Comparison of ENCODE assay signal across 12 cellular contexts in the genomic region with DNA sequence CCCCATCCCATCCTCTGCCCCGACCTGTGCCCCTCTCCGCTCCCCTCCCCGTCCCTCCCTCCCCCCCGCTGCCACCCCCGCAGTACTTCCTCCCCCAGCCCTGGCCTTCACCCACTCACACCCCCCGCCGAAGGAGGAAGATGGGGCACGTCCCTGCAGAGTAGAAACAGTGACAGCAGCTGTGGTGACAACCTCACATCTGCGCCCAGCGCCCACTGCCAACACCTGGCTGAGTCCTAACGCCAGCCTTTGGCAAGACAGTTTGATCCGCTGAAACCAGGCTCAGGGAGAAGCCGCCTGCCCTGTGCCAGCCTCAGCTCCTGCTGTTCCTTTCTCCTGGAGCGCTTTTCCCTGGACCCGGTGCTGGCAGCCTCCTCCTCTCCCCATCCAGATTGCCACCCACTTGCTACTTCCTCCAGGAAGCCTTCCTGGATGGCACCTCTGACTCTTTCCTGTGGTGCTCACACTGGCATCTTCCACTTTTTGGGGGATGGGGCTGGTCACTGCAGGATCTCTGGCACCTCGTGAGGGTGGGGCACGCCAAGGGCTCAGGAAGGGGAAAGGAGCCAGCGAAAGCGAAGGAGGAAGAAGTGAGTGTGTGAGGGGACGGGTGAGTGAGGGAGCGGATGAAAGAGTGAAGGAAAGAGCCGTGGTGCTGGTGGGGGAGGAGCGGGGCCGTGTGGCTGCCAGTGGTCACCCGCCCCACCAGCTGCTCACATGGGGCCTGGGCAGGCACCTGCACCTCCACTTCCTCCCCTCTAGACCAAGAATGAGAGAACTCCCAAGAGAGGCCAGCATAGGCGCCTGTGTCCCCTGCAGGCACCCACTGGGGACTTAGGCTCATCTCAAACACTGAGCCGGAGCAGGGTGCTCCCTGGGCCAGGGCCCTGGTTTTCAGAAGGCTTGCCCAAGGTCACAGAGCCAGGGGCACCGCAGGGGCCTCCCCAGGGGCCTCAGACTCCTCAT. TPM values are rescaled to one million over a fixed set of nuclear protein-coding genes. Genes with fewer than 3 reads are reported as not detected.
DNase-seq lines count a peak whose midpoint lies in the region; ATAC-seq, FAIRE-seq and TF ChIP-seq lines count a peak whose summit lies in the region.
"Had no signal": no experiment of that assay in that cellular context is flagged by ENCODE, and none has a peak within 500 bp of the region (broad histone marks: within the 10 kb centered on the region; RNA-seq: fewer than 3 reads in every experiment).

No MANE protein-coding gene starts in this region.

- peaks cover 48% of the 10 kb centered on the region for H3K4me1 ChIP-seq in CD4-positive, alpha-beta memory T cell (ENCODE audit: insufficient read depth, low read length)
- H3K4me1 ChIP-seq in OCI-LY3 (ENCODE audit: low read length) (peaks cover 50% of the 10 kb centered on the region), tibial artery (no peaks in the 10 kb centered on the region)

- H3K4me1 Mint-ChIP-seq in CD4-positive, alpha-beta memory T cell: peaks cover 19 to 56% (median 39%) of the 10 kb centered on the region in 4 donors

- TF ChIP-seq CTCF in OCI-LY3 (IDR thresholded peaks at IDR 0.05; ENCODE audit: low read depth, low read length) (no peak), tibial artery (IDR thresholded peaks at IDR 0.05) (no peak)

- H3K4me3 Mint-ChIP-seq in CD4-positive, alpha-beta memory T cell: peak overlapping the region in 5 of 8 donors; percentile 21 to 68 (median 46)
- H3K4me3 Mint-ChIP-seq: nephron had no signal

- H3K27ac Mint-ChIP-seq in CD4-positive, alpha-beta memory T cell: peak overlapping the region in 6 of 7 donors; percentile 48 to 90 (median 84)
- H3K27ac Mint-ChIP-seq: nephron had no signal

- no peak for TF ChIP-seq POLR2A in H54 (IDR thresholded peaks at IDR 0.05; ENCODE audit: low read depth, low read length)

- no peak overlapping the region for H3K4me3 ChIP-seq in CD4-positive, alpha-beta memory T cell (ENCODE audit: low read length in 2 of 2)
- H3K4me3 ChIP-seq in OCI-LY3 (ENCODE audit: low read length) (peak overlapping the region; percentile 65), tibial artery (no peak overlapping the region)

- CTCF ChIA-PET in CD4-positive, alpha-beta memory T cell (lab: Charles Lee; ENCODE audit: partially characterized antibody): interaction anchor here (1.5 kb wide), 1 partner anchor 43 kb away, joined by 3 read pairs; no protein-coding TSS in a partner anchor

- peaks cover 92% of the 10 kb centered on the region for H4K20me1 ChIP-seq in OCI-LY3 (ENCODE audit: insufficient read depth, low read length)

- H3K9me3 ChIP-seq in CD4-positive, alpha-beta memory T cell (ENCODE audit: control insufficient read depth in 1 of 2, low read length in 2 of 2): no peaks in the 10 kb centered on the region
- H3K9me3 ChIP-seq in OCI-LY3 (ENCODE audit: insufficient read depth, low read length) (no peaks in the 10 kb centered on the region), tibial artery (no peaks in the 10 kb centered on the region)

- peak; percentile 65 for ATAC-seq in GM19452 (IDR thresholded peaks at IDR 0.05; ENCODE audit: unreplicated experiment)
- ATAC-seq in left ventricle myocardium superior: peak; percentile 69

- H3K27me3 ChIP-seq in CD4-positive, alpha-beta memory T cell (ENCODE audit: insufficient read depth, low read length): no peaks in the 10 kb centered on the region
- H3K27me3 ChIP-seq in OCI-LY3 (ENCODE audit: low read depth, low read length) (peaks cover 17% of the 10 kb centered on the region), tibial artery (peaks cover 0 to 16% of the 10 kb centered on the region in 2 donors)

- H3K36me3 ChIP-seq in CD4-positive, alpha-beta memory T cell (ENCODE audit: insufficient read depth, low read length): no peaks in the 10 kb centered on the region
- H3K36me3 ChIP-seq in OCI-LY3 (replicated peaks; ENCODE audit: low read depth, low read length): no peaks in the 10 kb centered on the region
- H3K36me3 ChIP-seq in tibial artery: no peaks in the 10 kb centered on the region

- FAIRE-seq in H54 (lab: Jason Lieb, UNC): no peak
- FAIRE-seq: bronchial epithelial cell, frontal cortex had no signal

- H3K79me2 ChIP-seq in OCI-LY3 (ENCODE audit: low read length): peaks cover 5% of the 10 kb centered on the region; the same call in 1 of the 2 replicates

- no peak overlapping the region for H2AFZ ChIP-seq in OCI-LY3 (ENCODE audit: low read depth, low read length)

- H3K27me3 Mint-ChIP-seq in CD4-positive, alpha-beta memory T cell: no peaks in the 10 kb centered on the region

- intact Hi-C loops in CD4-positive, alpha-beta memory T cell (cut with micrococcal nuclease): loop anchor here (2.0 to 5.0 kb wide), 2 partner anchors 23 to 47 kb away; no protein-coding TSS in a partner anchor
- intact Hi-C loops in left ventricle myocardium superior (cut with micrococcal nuclease) (no loop called here), tibial artery (cut with DNase I; ENCODE audit: low total_unique reads) (no loop called here)

- H3K4me2 ChIP-seq in OCI-LY3 (ENCODE audit: low read length): peak overlapping the region; percentile 78

- peak overlapping the region; percentile 24; the same call in 1 of the 2 replicates for H3K9ac ChIP-seq in OCI-LY3 (ENCODE audit: low read length)

- POLR2A ChIA-PET in CD4-positive, alpha-beta memory T cell (lab: Charles Lee; ENCODE audit: partially characterized antibody): interaction anchor here (1.1 to 3.5 kb wide), 3 partner anchors 25 to 90 kb away, joined by 3 to 16 read pairs (median 6); a partner anchor contains a TSS

- peak in 3 of 5 donors; percentile 38 to 60 (median 50) for DNase-seq in CD4-positive, alpha-beta memory T cell
- DNase-seq in left ventricle myocardium superior: peak; percentile 58
- DNase-seq in DMS53 (lab: John Stamatoyannopoulos, UW): no peak
- no peak for DNase-seq in epidermal melanocyte (ENCODE audit: insufficient read length, low spot score)
- no peak for DNase-seq in tibial artery
- DNase-seq in H54 (ENCODE audit: insufficient read length, low spot score): no peak
- DNase-seq: DMS79 treated with DMSO at 0.1 percent for 48 hours had no signal

- no peak overlapping the region for H3K27ac ChIP-seq in CD4-positive, alpha-beta memory T cell (ENCODE audit: low read depth, low read length)
- H3K27ac ChIP-seq in OCI-LY3 (ENCODE audit: low read length): peak overlapping the region; percentile 12; the same call in 1 of the 2 replicates
- H3K27ac ChIP-seq in tibial artery: no peak overlapping the region

- peaks cover 0 to 4% (median 0%) of the 10 kb centered on the region in 8 donors for H3K9me3 Mint-ChIP-seq in CD4-positive, alpha-beta memory T cell
- H3K9me3 Mint-ChIP-seq: nephron had no signal

- peaks cover 0 to 3% of the 10 kb centered on the region in 2 donors for H3K36me3 Mint-ChIP-seq in CD4-positive, alpha-beta memory T cell

RNA-seq across cellular contexts. Expression of a gene that starts 27.0 kb away (rescaled TPM):
- 10 to 100 TPM; 19.0 to 20.5 TPM for total RNA-seq in CD4-positive, alpha-beta memory T cell
- polyA plus RNA-seq in CD4-positive, alpha-beta memory T cell: under 1 TPM; 0.07 to 0.48 TPM
- total RNA-seq in left ventricle myocardium superior: 3.5 TPM

Comparison
In these comparisons a context has a peak if more than half of its experiments do, and no peak if none do; other contexts are left out.
1. DNase-seq: peak in CD4-positive, alpha-beta memory T cell (3 of 5) and left ventricle myocardium superior (single experiment); none in DMS53 (single experiment), epidermal melanocyte (single experiment), tibial artery (0 of 2) and H54 (single experiment).